In genomic region chr21:45768741-45769049, GRCh38 we compare ENCODE assay signal across 13 cellular contexts.
DNase-seq lines count a peak whose midpoint lies in the region; ATAC-seq, FAIRE-seq and TF ChIP-seq lines count a peak whose summit lies in the region.
"Had no signal": no experiment of that assay in that cellular context is flagged by ENCODE, and none has a peak within 500 bp of the region (broad histone marks: within the 10 kb centered on the region; RNA-seq: fewer than 3 reads in every experiment).

No MANE protein-coding gene starts in this region.

- DNase-seq in stimulated activated CD4-positive, alpha-beta T cell treated with anti-CD3 and anti-CD28 coated beads, Interleukin-15, amount 100 ng/mL, for 24 hours, result peak; percentile 46
- no peak for DNase-seq in stimulated activated CD4-positive, alpha-beta T cell treated with anti-CD3 and anti-CD28 coated beads, Interleukin-2, amount 100 ng/mL, for 48 hours
- no peak for DNase-seq in OCI-LY7 (ENCODE audit: low spot score)
- no peak for DNase-seq in K562 (ENCODE audit: extremely low read depth in 1 of 4, low spot score in 3 of 4)
- DNase-seq in stimulated activated naive CD8-positive, alpha-beta T cell treated with anti-CD3 and anti-CD28 coated beads, Interleukin-15, amount 100 ng/mL, for 72 hours, result peak in 1 of 2 donors; percentile 24
- no peak for DNase-seq in NOMO-1 treated with dmso at 0.1 percent for 144 hours (lab: John Stamatoyannopoulos, UW; ENCODE audit: unreplicated experiment)
- DNase-seq: NCI-H1417 had no signal

- no peaks in the 10 kb centered on the region for H3K36me3 ChIP-seq in OCI-LY7 (ENCODE audit: insufficient read depth, low read length)
- H3K36me3 ChIP-seq in K562 (ENCODE audit: control insufficient read depth, insufficient read depth, low read length), result no peaks in the 10 kb centered on the region

- peak overlapping the region in 1 of 2 donors; percentile 91 for H3K27ac Mint-ChIP-seq in stimulated activated naive CD8-positive, alpha-beta T cell treated with anti-CD3 and anti-CD28 coated beads, Interleukin-15, amount 100 ng/mL, for 72 hours

- peaks cover 43% of the 10 kb centered on the region for H3K4me1 Mint-ChIP-seq in stimulated activated naive CD8-positive, alpha-beta T cell treated with anti-CD3 and anti-CD28 coated beads, Interleukin-15, amount 100 ng/mL, for 72 hours

- no peaks in the 10 kb centered on the region for H4K20me1 ChIP-seq in OCI-LY7 (ENCODE audit: insufficient read depth, low read length)
- no peaks in the 10 kb centered on the region for H4K20me1 ChIP-seq in K562 (replicated peaks; ENCODE audit: control insufficient read depth, insufficient read depth, low read length)

- in situ Hi-C loops in K562 (cut with MboI), result no loop called here

- H3K27ac ChIP-seq in OCI-LY7 (ENCODE audit: low read depth, low read length, poor library complexity, severe bottlenecking), result no peak overlapping the region
- H3K27ac ChIP-seq in K562 (ENCODE audit: extremely low read depth, low read depth, low read length), result no peak overlapping the region

- no peaks in the 10 kb centered on the region for H3K9me1 ChIP-seq in K562 (ENCODE audit: control insufficient read depth, insufficient read depth, low read length)

- intact Hi-C loops in OCI-LY7 (cut with micrococcal nuclease; ENCODE audit: unreplicated experiment) (no loop called here), K562 (cut with micrococcal nuclease) (no loop called here)

- CTCF ChIA-PET in OCI-LY7 (lab: Charles Lee; ENCODE audit: unreplicated experiment) (no interaction called here), K562 (lab: Yijun Ruan, JAX; ENCODE audit: low intra/inter-chr PET ratio) (no interaction called here)

- no peak for TF ChIP-seq EP300 in K562 (IDR thresholded peaks at IDR 0.05; ENCODE audit: low read length)

- H3K9ac ChIP-seq in K562 (ENCODE audit: insufficient read depth in 1 of 2, low read depth in 2 of 2, low read length in 2 of 2), result no peak overlapping the region

- TF ChIP-seq POLR2A in K562 (conservative IDR thresholded peaks at IDR 0.05), result no peak

- no peaks in the 10 kb centered on the region for H3K9me3 ChIP-seq in OCI-LY7 (ENCODE audit: low read length)
- no peaks in the 10 kb centered on the region for H3K9me3 ChIP-seq in K562 (replicated peaks; ENCODE audit: control insufficient read depth, insufficient read depth, low read depth, low read length)

- no peak overlapping the region for H3K4me3 ChIP-seq in OCI-LY7 (ENCODE audit: low read depth, low read length, poor library complexity, severe bottlenecking)
- no peak overlapping the region for H3K4me3 ChIP-seq in K562

- H3K4me3 Mint-ChIP-seq in stimulated activated naive CD8-positive, alpha-beta T cell treated with anti-CD3 and anti-CD28 coated beads, Interleukin-15, amount 100 ng/mL, for 72 hours, result peak overlapping the region; percentile 59 to 74
- H3K4me3 Mint-ChIP-seq: CD8-positive, alpha-beta memory T cell had no signal

- POLR2A ChIA-PET in OCI-LY7 (lab: Charles Lee) (no interaction called here), K562 (lab: Yijun Ruan, JAX) (interaction anchor here (0.6 kb wide), 1 partner anchor 159 kb away, joined by 4 read pairs; no protein-coding TSS in a partner anchor)

- FAIRE-seq in K562 (lab: Jason Lieb, UNC), result no peak
- FAIRE-seq: colon, frontal cortex, GM18507 had no signal

- peak in 1 of 2 experiments; percentile 28; a peak in 1 of 4 replicates for TF ChIP-seq RAD21 in K562 (CRISPR knock-in tag; conservative IDR thresholded peaks at IDR 0.05 in 1 of 2, IDR thresholded peaks at IDR 0.05 in 1 of 2)

- BruUV-seq in OCI-LY7 (replicated peaks; lab: Mats Ljungman, UMichigan) (no TSS peak), K562 (replicated peaks; lab: Mats Ljungman, UMichigan) (no TSS peak)

- ATAC-seq in K562 (no peak), GM18520 (IDR thresholded peaks at IDR 0.05; ENCODE audit: unreplicated experiment) (no peak), HG03457 (IDR thresholded peaks at IDR 0.05; ENCODE audit: unreplicated experiment) (no peak)
- ATAC-seq in stimulated activated naive CD8-positive, alpha-beta T cell treated with anti-CD3 and anti-CD28 coated beads, Interleukin-15, amount 100 ng/mL, for 72 hours, result no peak

- H3K4me1 ChIP-seq in OCI-LY7 (ENCODE audit: insufficient read depth, low read length, poor library complexity, severe bottlenecking) (no peaks in the 10 kb centered on the region), K562 (replicated peaks in 1 of 2; ENCODE audit: control insufficient read depth in 2 of 2, insufficient read depth in 2 of 2, low read length in 2 of 2) (no peaks in the 10 kb centered on the region)

- H3K9me2 ChIP-seq in OCI-LY7 (ENCODE audit: insufficient read depth, low read length), result no peaks in the 10 kb centered on the region

- H3K79me2 ChIP-seq in OCI-LY7 (ENCODE audit: insufficient read depth, low read depth, low read length) (no peaks in the 10 kb centered on the region), K562 (ENCODE audit: control insufficient read depth, insufficient read depth, low read length) (no peaks in the 10 kb centered on the region)

- H3K9me3 Mint-ChIP-seq in stimulated activated naive CD8-positive, alpha-beta T cell treated with anti-CD3 and anti-CD28 coated beads, Interleukin-15, amount 100 ng/mL, for 72 hours, result no peaks in the 10 kb centered on the region

- TF ChIP-seq CTCF in OCI-LY7 (conservative IDR thresholded peaks at IDR 0.05; ENCODE audit: low read length) (peak; percentile 40; the same call in 1 of the 2 replicates), K562 (IDR thresholded peaks at IDR 0.05 in 2 of 3, conservative IDR thresholded peaks at IDR 0.05 in 1 of 3; ENCODE audit: insufficient read depth in 2 of 3, low read depth in 1 of 3, low read length in 3 of 3) (0 out of 6 replicates have a peak, but pooled peaks of 2 of the 3 experiments have one; percentile 8 to 9)

- H3K27me3 ChIP-seq in K562 (ENCODE audit: control insufficient read depth in 2 of 2, insufficient read depth in 2 of 2, low read length in 2 of 2), result peaks cover 15 to 60% of the 10 kb centered on the region in 2 experiments

- no peaks in the 10 kb centered on the region for H3K27me3 Mint-ChIP-seq in stimulated activated naive CD8-positive, alpha-beta T cell treated with anti-CD3 and anti-CD28 coated beads, Interleukin-15, amount 100 ng/mL, for 72 hours

- no peak overlapping the region for H2AFZ ChIP-seq in OCI-LY7 (ENCODE audit: low read length)
- H2AFZ ChIP-seq in K562 (ENCODE audit: low read depth, low read length), result no peak overlapping the region

- WGBS in K562 (ENCODE audit: insufficient coverage, low coverage, missing lambda C conversion rate), result 1% methylated on average over 11 of the region's 11 CpGs

- H3K4me2 ChIP-seq in OCI-LY7 (ENCODE audit: low read length) (no peak overlapping the region), K562 (ENCODE audit: insufficient read depth, low read length) (no peak overlapping the region)

TF ChIP-seq in K562, 482 proteins besides CTCF, POLR2A, EP300 and RAD21:
- no peak for TF ChIP-seq ZFP91 (CRISPR knock-in tag; IDR thresholded peaks at IDR 0.05)
- no peak for TF ChIP-seq ARID1B (IDR thresholded peaks at IDR 0.05)
- TF ChIP-seq HCFC1 (IDR thresholded peaks at IDR 0.05; ENCODE audit: low read depth, low read length), result no peak
- no peak for TF ChIP-seq CAMTA2 (CRISPR knock-in tag; conservative IDR thresholded peaks at IDR 0.05)
- no peak for TF ChIP-seq CREB5 (CRISPR knock-in tag; IDR thresholded peaks at IDR 0.05)
- TF ChIP-seq MYBL2 (IDR thresholded peaks at IDR 0.05; ENCODE audit: low read depth), result no peak
- TF ChIP-seq MYBL2 (CRISPR knock-in tag; IDR thresholded peaks at IDR 0.05; ENCODE audit: borderline replicate concordance), result no peak
- no peak for TF ChIP-seq ZNF79 (CRISPR knock-in tag; IDR thresholded peaks at IDR 0.05; ENCODE audit: low read depth)
- no peak for TF ChIP-seq HNRNPH1 (optimal IDR thresholded peaks at IDR 0.05; ENCODE audit: low read depth, low read length)
- TF ChIP-seq ADNP (tag; IDR thresholded peaks at IDR 0.05), result no peak
